In genomic region chr3:129690406-129690805, GRCh38 we compare ENCODE assay signal across 8 cellular contexts.
DNase-seq lines count a peak whose midpoint lies in the region; ATAC-seq lines count a peak whose summit lies in the region.

No MANE protein-coding gene starts in this region.

- H3K4me3 ChIP-seq in right cardiac atrium (ENCODE audit: low read length): no peak overlapping the region
- no peak overlapping the region for H3K4me3 ChIP-seq in skeletal muscle cell (ENCODE audit: low read depth, low read length)

- H3K27me3 ChIP-seq in right cardiac atrium (ENCODE audit: control insufficient read depth, insufficient read depth): no peaks in the 10 kb centered on the region

- H3K4me3 Mint-ChIP-seq in activated T-helper 1 cell treated with anti-CD3 and anti-CD28 coated beads, Interleukin-12 subunit alpha, Interleukin-12 subunit beta, Interleukin-2, Interleukin-4 antibody, amounts not matched to agents 30 ng/mL and 10 ng/mL and 1 ng/mL, durations not matched to agents 14 hours and 24 hours and 36 hours: no peak overlapping the region

- H3K4me1 ChIP-seq in right cardiac atrium (ENCODE audit: control insufficient read depth, insufficient read depth, low read length): no peaks in the 10 kb centered on the region

- no peaks in the 10 kb centered on the region for H3K36me3 Mint-ChIP-seq in activated T-helper 1 cell treated with anti-CD3 and anti-CD28 coated beads, Interleukin-12 subunit alpha, Interleukin-12 subunit beta, Interleukin-2, Interleukin-4 antibody, amounts not matched to agents 30 ng/mL and 10 ng/mL and 1 ng/mL, durations not matched to agents 14 hours and 24 hours and 36 hours (ENCODE audit: low read depth)

- peak; percentile 82 for DNase-seq in DMS53 (lab: John Stamatoyannopoulos, UW)
- peak; percentile 21 for DNase-seq in HK-2 (ENCODE audit: unreplicated experiment)
- peak; percentile 54 for DNase-seq in NCI-H526 treated with DMSO at 0.1 percent for 48 hours (lab: John Stamatoyannopoulos, UW)
- peak; percentile 16 for DNase-seq in activated T-helper 1 cell treated with anti-CD3 and anti-CD28 coated beads, Interleukin-12 subunit alpha, Interleukin-12 subunit beta, Interleukin-2, Interleukin-4 antibody, amounts not matched to agents 30 ng/mL and 10 ng/mL and 1 ng/mL, durations not matched to agents 14 hours and 24 hours and 36 hours (ENCODE audit: low spot score)
- DNase-seq in right cardiac atrium: no peak
- peak; percentile 39 for DNase-seq in skeletal muscle cell (ENCODE audit: low read depth)

- H3K9me3 ChIP-seq in right cardiac atrium (ENCODE audit: control insufficient read depth, low read length): no peaks in the 10 kb centered on the region

- peak; percentile 81 for ATAC-seq in GM19328 (IDR thresholded peaks at IDR 0.05; ENCODE audit: unreplicated experiment)
- ATAC-seq in right cardiac atrium: peak; percentile 69 to 76
- ATAC-seq in GM19467 (IDR thresholded peaks at IDR 0.05; ENCODE audit: unreplicated experiment): no peak

- no peaks in the 10 kb centered on the region for H3K9me3 Mint-ChIP-seq in activated T-helper 1 cell treated with anti-CD3 and anti-CD28 coated beads, Interleukin-12 subunit alpha, Interleukin-12 subunit beta, Interleukin-2, Interleukin-4 antibody, amounts not matched to agents 30 ng/mL and 10 ng/mL and 1 ng/mL, durations not matched to agents 14 hours and 24 hours and 36 hours

- intact Hi-C loops in activated T-helper 1 cell treated with anti-CD3 and anti-CD28 coated beads, Interleukin-12 subunit alpha, Interleukin-12 subunit beta, Interleukin-2, Interleukin-4 antibody, amounts not matched to agents 30 ng/mL and 10 ng/mL and 1 ng/mL, durations not matched to agents 14 hours and 24 hours and 36 hours (cut with micrococcal nuclease): no loop called here
- intact Hi-C loops in right cardiac atrium (cut with DNase I): no loop called here

- H3K4me1 Mint-ChIP-seq in activated T-helper 1 cell treated with anti-CD3 and anti-CD28 coated beads, Interleukin-12 subunit alpha, Interleukin-12 subunit beta, Interleukin-2, Interleukin-4 antibody, amounts not matched to agents 30 ng/mL and 10 ng/mL and 1 ng/mL, durations not matched to agents 14 hours and 24 hours and 36 hours (ENCODE audit: low read depth): peaks cover 11% of the 10 kb centered on the region

- H3K27ac ChIP-seq in right cardiac atrium (ENCODE audit: low read length): no peak overlapping the region

- no peak overlapping the region for H3K27ac Mint-ChIP-seq in activated T-helper 1 cell treated with anti-CD3 and anti-CD28 coated beads, Interleukin-12 subunit alpha, Interleukin-12 subunit beta, Interleukin-2, Interleukin-4 antibody, amounts not matched to agents 30 ng/mL and 10 ng/mL and 1 ng/mL, durations not matched to agents 14 hours and 24 hours and 36 hours

- H3K27me3 Mint-ChIP-seq in activated T-helper 1 cell treated with anti-CD3 and anti-CD28 coated beads, Interleukin-12 subunit alpha, Interleukin-12 subunit beta, Interleukin-2, Interleukin-4 antibody, amounts not matched to agents 30 ng/mL and 10 ng/mL and 1 ng/mL, durations not matched to agents 14 hours and 24 hours and 36 hours (ENCODE audit: insufficient read depth): no peaks in the 10 kb centered on the region

Comparison
In these comparisons a context has a peak if more than half of its experiments do, and no peak if none do; other contexts are left out.
1. DNase-seq: peak in DMS53 (single experiment), HK-2 (single experiment), NCI-H526 treated with DMSO at 0.1 percent for 48 hours (single experiment), activated T-helper 1 cell treated with anti-CD3 and anti-CD28 coated beads, Interleukin-12 subunit alpha, Interleukin-12 subunit beta, Interleukin-2, Interleukin-4 antibody, amounts not matched to agents 30 ng/mL and 10 ng/mL and 1 ng/mL, durations not matched to agents 14 hours and 24 hours and 36 hours (single experiment) and skeletal muscle cell (single experiment); none in right cardiac atrium (0 of 3).